1 cellular context compared by ENCODE assay signal in genomic region chr12:107092669-107093546, GRCh38.
TF ChIP-seq lines count a peak whose summit lies in the region.

No MANE protein-coding gene starts in this region.

TF ChIP-seq in K562, 482 proteins besides CTCF, POLR2A, EP300 and RAD21 (continued from another document and continues in another):
- TF ChIP-seq AFF1 (IDR thresholded peaks at IDR 0.05; ENCODE audit: low read depth in 1 of 2, partially characterized antibody in 2 of 2) (no peak), CHD1 (IDR thresholded peaks at IDR 0.05; ENCODE audit: low read length) (peak; percentile 72), MAX (CRISPR knock-in tag; IDR thresholded peaks at IDR 0.05) (no peak), MXI1 (IDR thresholded peaks at IDR 0.05; ENCODE audit: low read depth, low read length) (no peak), PTBP1 (IDR thresholded peaks at IDR 0.05; ENCODE audit: low read depth, low read length) (no peak), CBFB (CRISPR knock-in tag; IDR thresholded peaks at IDR 0.05) (no peak), SRSF7 (optimal IDR thresholded peaks at IDR 0.05; ENCODE audit: low read depth, low read length) (no peak), POLR2AphosphoS2 (IDR thresholded peaks at IDR 0.05; ENCODE audit: low read length) (no peak), ZNF175 (CRISPR knock-in tag; IDR thresholded peaks at IDR 0.05; ENCODE audit: low read depth) (no peak), ZC3H8 (IDR thresholded peaks at IDR 0.05) (no peak), ETS1 (conservative IDR thresholded peaks at IDR 0.05; ENCODE audit: control insufficient read depth, low read depth, low read length) (peak; percentile 67), ZKSCAN3 (CRISPR knock-in tag; IDR thresholded peaks at IDR 0.05) (no peak), SMARCC2 (IDR thresholded peaks at IDR 0.05; ENCODE audit: low read depth) (no peak), ELK3 (CRISPR knock-in tag; IDR thresholded peaks at IDR 0.05) (no peak), ZNF354B (CRISPR knock-in tag; IDR thresholded peaks at IDR 0.05) (no peak), PHTF2 (CRISPR knock-in tag; IDR thresholded peaks at IDR 0.05) (no peak), NFXL1 (CRISPR knock-in tag; IDR thresholded peaks at IDR 0.05) (no peak), TAF7 (tag; IDR thresholded peaks at IDR 0.05) (0 out of 2 replicates have a peak, but pooled peaks have one; percentile 7), ZC3H4 (CRISPR knock-in tag; IDR thresholded peaks at IDR 0.05; ENCODE audit: borderline replicate concordance) (peak; percentile 69), BCOR (IDR thresholded peaks at IDR 0.05) (no peak), KDM5B (IDR thresholded peaks at IDR 0.05; ENCODE audit: insufficient replicate concordance, low read depth, low read length) (peak; percentile 85), FOXJ3 (CRISPR knock-in tag; IDR thresholded peaks at IDR 0.05) (no peak), HCFC1 (IDR thresholded peaks at IDR 0.05; ENCODE audit: low read depth, low read length) (no peak), ZNF274 (IDR thresholded peaks at IDR 0.05; ENCODE audit: borderline replicate concordance, low read depth, low read length) (no peak), PHB (CRISPR knock-in tag; IDR thresholded peaks at IDR 0.05) (no peak), NCOA6 (IDR thresholded peaks at IDR 0.05) (peak; percentile 92), DMBX1 (CRISPR knock-in tag; IDR thresholded peaks at IDR 0.05; ENCODE audit: borderline replicate concordance) (no peak), CAMTA2 (CRISPR knock-in tag; conservative IDR thresholded peaks at IDR 0.05) (no peak), POLR2AphosphoS5 (IDR thresholded peaks at IDR 0.05; ENCODE audit: control insufficient read depth, insufficient read depth, low read depth, low read length) (peak; percentile 58; the same call in 1 of the 2 replicates), CBX1 (IDR thresholded peaks at IDR 0.05; ENCODE audit: low read depth) (no peak; the same call in 1 of the 2 replicates), L3MBTL2 (IDR thresholded peaks at IDR 0.05) (peak; percentile 24), POLR2G (IDR thresholded peaks at IDR 0.05; ENCODE audit: low read depth, low read length) (peak; percentile 96), SNIP1 (IDR thresholded peaks at IDR 0.05; ENCODE audit: low read depth) (no peak), ZBTB33 (CRISPR knock-in tag; IDR thresholded peaks at IDR 0.05) (no peak), HDAC1 (IDR thresholded peaks at IDR 0.05) (no peak), ZNF134 (CRISPR knock-in tag; conservative IDR thresholded peaks at IDR 0.05) (no peak), HDGF (IDR thresholded peaks at IDR 0.05) (no peak), ZNF57 (CRISPR knock-in tag; IDR thresholded peaks at IDR 0.05) (no peak), HMG20B (CRISPR knock-in tag; IDR thresholded peaks at IDR 0.05) (no peak)
- TF ChIP-seq, protein P1, sequence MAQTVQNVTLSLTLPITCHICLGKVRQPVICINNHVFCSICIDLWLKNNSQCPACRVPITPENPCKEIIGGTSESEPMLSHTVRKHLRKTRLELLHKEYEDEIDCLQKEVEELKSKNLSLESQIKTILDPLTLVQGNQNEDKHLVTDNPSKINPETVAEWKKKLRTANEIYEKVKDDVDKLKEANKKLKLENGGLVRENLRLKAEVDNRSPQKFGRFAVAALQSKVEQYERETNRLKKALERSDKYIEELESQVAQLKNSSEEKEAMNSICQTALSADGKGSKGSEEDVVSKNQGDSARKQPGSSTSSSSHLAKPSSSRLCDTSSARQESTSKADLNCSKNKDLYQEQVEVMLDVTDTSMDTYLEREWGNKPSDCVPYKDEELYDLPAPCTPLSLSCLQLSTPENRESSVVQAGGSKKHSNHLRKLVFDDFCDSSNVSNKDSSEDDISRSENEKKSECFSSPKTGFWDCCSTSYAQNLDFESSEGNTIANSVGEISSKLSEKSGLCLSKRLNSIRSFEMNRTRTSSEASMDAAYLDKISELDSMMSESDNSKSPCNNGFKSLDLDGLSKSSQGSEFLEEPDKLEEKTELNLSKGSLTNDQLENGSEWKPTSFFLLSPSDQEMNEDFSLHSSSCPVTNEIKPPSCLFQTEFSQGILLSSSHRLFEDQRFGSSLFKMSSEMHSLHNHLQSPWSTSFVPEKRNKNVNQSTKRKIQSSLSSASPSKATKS (CRISPR knock-in tag; IDR thresholded peaks at IDR 0.05) = no peak
- TF ChIP-seq, protein P2, sequence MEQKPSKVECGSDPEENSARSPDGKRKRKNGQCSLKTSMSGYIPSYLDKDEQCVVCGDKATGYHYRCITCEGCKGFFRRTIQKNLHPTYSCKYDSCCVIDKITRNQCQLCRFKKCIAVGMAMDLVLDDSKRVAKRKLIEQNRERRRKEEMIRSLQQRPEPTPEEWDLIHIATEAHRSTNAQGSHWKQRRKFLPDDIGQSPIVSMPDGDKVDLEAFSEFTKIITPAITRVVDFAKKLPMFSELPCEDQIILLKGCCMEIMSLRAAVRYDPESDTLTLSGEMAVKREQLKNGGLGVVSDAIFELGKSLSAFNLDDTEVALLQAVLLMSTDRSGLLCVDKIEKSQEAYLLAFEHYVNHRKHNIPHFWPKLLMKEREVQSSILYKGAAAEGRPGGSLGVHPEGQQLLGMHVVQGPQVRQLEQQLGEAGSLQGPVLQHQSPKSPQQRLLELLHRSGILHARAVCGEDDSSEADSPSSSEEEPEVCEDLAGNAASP (IDR thresholded peaks at IDR 0.05) = no peak
- TF ChIP-seq, protein P3, sequence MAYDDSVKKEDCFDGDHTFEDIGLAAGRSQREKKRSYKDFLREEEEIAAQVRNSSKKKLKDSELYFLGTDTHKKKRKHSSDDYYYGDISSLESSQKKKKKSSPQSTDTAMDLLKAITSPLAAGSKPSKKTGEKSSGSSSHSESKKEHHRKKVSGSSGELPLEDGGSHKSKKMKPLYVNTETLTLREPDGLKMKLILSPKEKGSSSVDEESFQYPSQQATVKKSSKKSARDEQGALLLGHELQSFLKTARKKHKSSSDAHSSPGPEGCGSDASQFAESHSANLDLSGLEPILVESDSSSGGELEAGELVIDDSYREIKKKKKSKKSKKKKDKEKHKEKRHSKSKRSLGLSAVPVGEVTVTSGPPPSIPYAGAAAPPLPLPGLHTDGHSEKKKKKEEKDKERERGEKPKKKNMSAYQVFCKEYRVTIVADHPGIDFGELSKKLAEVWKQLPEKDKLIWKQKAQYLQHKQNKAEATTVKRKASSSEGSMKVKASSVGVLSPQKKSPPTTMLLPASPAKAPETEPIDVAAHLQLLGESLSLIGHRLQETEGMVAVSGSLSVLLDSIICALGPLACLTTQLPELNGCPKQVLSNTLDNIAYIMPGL (CRISPR knock-in tag; IDR thresholded peaks at IDR 0.05) = peak; percentile 20; the same call in 1 of the 2 replicates
- TF ChIP-seq, protein P4, sequence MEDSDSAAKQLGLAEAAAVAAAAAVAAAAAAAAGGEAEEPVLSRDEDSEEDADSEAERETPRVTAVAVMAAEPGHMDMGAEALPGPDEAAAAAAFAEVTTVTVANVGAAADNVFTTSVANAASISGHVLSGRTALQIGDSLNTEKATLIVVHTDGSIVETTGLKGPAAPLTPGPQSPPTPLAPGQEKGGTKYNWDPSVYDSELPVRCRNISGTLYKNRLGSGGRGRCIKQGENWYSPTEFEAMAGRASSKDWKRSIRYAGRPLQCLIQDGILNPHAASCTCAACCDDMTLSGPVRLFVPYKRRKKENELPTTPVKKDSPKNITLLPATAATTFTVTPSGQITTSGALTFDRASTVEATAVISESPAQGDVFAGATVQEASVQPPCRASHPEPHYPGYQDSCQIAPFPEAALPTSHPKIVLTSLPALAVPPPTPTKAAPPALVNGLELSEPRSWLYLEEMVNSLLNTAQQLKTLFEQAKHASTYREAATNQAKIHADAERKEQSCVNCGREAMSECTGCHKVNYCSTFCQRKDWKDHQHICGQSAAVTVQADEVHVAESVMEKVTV (CRISPR knock-in tag; IDR thresholded peaks at IDR 0.05) = no peak
- TF ChIP-seq, protein P5, sequence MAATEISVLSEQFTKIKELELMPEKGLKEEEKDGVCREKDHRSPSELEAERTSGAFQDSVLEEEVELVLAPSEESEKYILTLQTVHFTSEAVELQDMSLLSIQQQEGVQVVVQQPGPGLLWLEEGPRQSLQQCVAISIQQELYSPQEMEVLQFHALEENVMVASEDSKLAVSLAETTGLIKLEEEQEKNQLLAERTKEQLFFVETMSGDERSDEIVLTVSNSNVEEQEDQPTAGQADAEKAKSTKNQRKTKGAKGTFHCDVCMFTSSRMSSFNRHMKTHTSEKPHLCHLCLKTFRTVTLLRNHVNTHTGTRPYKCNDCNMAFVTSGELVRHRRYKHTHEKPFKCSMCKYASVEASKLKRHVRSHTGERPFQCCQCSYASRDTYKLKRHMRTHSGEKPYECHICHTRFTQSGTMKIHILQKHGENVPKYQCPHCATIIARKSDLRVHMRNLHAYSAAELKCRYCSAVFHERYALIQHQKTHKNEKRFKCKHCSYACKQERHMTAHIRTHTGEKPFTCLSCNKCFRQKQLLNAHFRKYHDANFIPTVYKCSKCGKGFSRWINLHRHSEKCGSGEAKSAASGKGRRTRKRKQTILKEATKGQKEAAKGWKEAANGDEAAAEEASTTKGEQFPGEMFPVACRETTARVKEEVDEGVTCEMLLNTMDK (IDR thresholded peaks at IDR 0.05; ENCODE audit: borderline replicate concordance, insufficient read depth, low read depth, low read length, poor library complexity, severe bottlenecking) = no peak
